ENCODE assay signal across 20 cellular contexts in the genomic region with DNA sequence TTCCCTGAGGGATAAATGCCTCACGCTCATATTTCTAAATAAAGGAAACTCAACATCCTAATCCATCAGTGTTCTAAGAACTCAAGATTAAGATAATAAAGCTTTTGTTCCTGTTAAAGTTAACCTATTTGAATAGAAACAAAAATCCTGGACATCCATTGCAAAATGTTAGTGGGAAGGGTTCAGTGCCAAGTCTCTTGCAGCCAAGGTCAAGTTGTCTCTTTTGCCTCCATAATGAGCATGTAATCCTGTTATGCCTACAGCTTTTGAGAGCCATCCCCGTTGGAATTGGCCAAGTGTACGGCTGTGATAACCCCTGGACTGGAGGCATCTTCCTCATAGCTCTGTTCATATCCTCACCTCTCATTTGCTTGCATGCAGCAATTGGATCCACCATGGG. TPM values are rescaled to one million over a fixed set of nuclear protein-coding genes. Genes with fewer than 3 reads are reported as not detected.
"Had no signal": no experiment of that assay in that cellular context is flagged by ENCODE, and none has a peak within 500 bp of the region (broad histone marks: within the 10 kb centered on the region; RNA-seq: fewer than 3 reads in every experiment).

No MANE protein-coding gene starts in this region.

- H3K4me2 ChIP-seq: SK-N-SH had no signal

- H3K9ac ChIP-seq: SK-N-SH had no signal

- H3K9me3 ChIP-seq: SK-N-SH had no signal

- DNase-seq: Karpas-422, KBM-7, MV-4-11, NCI-H1048, NCI-H1105, NCI-H1417, NCI-H1436 treated with DMSO at 0.1 percent for 48 hours, NCI-H1694, NCI-H187 treated with DMSO at 0.1 percent for 48 hours, NCI-H2029 treated with DMSO at 0.1 percent for 48 hours, NCI-H2171 treated with DMSO at 0.1 percent for 48 hours, NCI-H345, NCI-H446 treated with DMSO at 0.1 percent for 48 hours, NCI-H510A treated with DMSO at 0.1 percent for 48 hours, NCI-H526, Right ventricle myocardium superior, RPMI8226, SK-N-SH, SW 1271 had no signal

RNA-seq across cellular contexts. Expression of gene SLC14A1, which starts 51.3 kb away (rescaled TPM):
- total RNA-seq: SK-MEL-5 had no signal

RNA-seq across cellular contexts. Expression of gene SLC14A2, which starts 57.4 kb away (rescaled TPM):
- total RNA-seq: Right ventricle myocardium superior had no signal
